In the genomic region with DNA sequence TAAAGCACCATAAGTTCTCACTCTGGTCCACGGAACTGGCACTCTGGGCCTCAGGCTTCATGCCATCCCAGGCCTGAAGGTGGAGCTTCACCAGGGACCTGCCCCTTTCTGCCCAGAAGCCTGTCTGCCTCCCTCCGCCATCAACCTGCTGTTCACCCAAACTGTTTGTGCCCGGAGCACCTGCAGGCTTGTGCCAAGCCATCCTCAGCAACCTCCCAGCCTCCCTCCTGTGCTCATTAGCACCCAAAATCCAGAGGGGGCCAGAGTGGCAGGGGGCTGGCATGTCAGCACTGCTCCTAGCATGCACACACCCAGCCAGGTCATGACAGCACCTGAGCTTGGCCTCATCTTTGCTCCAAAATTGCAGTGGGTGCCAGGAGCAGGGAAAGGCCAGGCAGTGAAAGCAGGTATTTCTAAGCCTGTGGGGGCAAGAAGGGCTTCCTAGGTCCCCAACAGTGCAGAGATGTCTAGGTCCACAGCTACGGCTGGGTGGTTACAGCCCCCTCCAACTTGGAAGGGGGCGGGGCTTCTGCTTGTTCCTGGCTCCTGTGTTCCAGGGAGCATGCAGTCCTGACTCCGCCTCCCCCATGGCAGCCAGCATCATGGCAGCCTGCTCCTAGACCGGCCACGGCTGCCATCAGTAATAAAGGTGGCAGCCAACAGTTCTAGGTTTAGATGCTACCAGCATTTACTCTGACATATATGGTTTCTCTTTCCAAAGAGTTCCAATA, we compare ENCODE assay signal across 19 cellular contexts.
DNase-seq lines count a peak whose midpoint lies in the region; ATAC-seq, FAIRE-seq and TF ChIP-seq lines count a peak whose summit lies in the region.
"Had no signal": no experiment of that assay in that cellular context is flagged by ENCODE, and none has a peak within 500 bp of the region (broad histone marks: within the 10 kb centered on the region; RNA-seq: fewer than 3 reads in every experiment).

No MANE protein-coding gene starts in this region.

- H3K18ac ChIP-seq in H9 (ENCODE audit: insufficient read length, low read depth, low read length): no peak overlapping the region

- H3K9me3 Mint-ChIP-seq in activated CD4-positive, alpha-beta T cell treated with anti-CD3 and anti-CD28 coated beads for 36 hours (ENCODE audit: low read depth): no peaks in the 10 kb centered on the region
- peaks cover 2 to 7% of the 10 kb centered on the region in 2 experiments; a peak in 3 of 5 replicates for H3K9me3 Mint-ChIP-seq in H9
- H3K9me3 Mint-ChIP-seq: CD8-positive, alpha-beta T cell had no signal

- H3K36me3 ChIP-seq in K562 (ENCODE audit: control insufficient read depth, insufficient read depth, low read length) (no peaks in the 10 kb centered on the region), gastrocnemius medialis (peaks cover 0 to 22% of the 10 kb centered on the region in 2 donors)

- intact Hi-C loops in activated CD4-positive, alpha-beta T cell treated with anti-CD3 and anti-CD28 coated beads for 36 hours (cut with DNase I, micrococcal nuclease): no loop called here
- intact Hi-C loops in K562 (cut with micrococcal nuclease) (loop anchor here (5.0 kb wide), 1 partner anchor 102 kb away; no protein-coding TSS in a partner anchor), gastrocnemius medialis (cut with DNase I; ENCODE audit: low total_unique reads) (no loop called here)

- H3K23ac ChIP-seq in H9 (ENCODE audit: insufficient read length, low read depth, low read length): no peak overlapping the region

- H2BK5ac ChIP-seq in H9 (ENCODE audit: insufficient read length, low read length): no peak overlapping the region

- no peak overlapping the region for H3K14ac ChIP-seq in H9 (ENCODE audit: insufficient read depth, low read length)

- no peak overlapping the region for H2AFZ ChIP-seq in H9 (ENCODE audit: low read length)
- no peak overlapping the region for H2AFZ ChIP-seq in K562 (ENCODE audit: low read depth, low read length)

- no peak for FAIRE-seq in K562 (lab: Jason Lieb, UNC)
- FAIRE-seq: H1 had no signal

- H3K79me1 ChIP-seq in H9 (ENCODE audit: insufficient read depth, low read depth, low read length, poor library complexity, severe bottlenecking): no peaks in the 10 kb centered on the region

- no peak overlapping the region for H4K8ac ChIP-seq in H9 (replicated peaks; ENCODE audit: insufficient read length, low read depth, low read length)

- no peak overlapping the region for H2BK20ac ChIP-seq in H9 (ENCODE audit: low read depth, low read length, poor library complexity, severe bottlenecking)

- TF ChIP-seq POLR2A in K562 (conservative IDR thresholded peaks at IDR 0.05) (no peak), gastrocnemius medialis (IDR thresholded peaks at IDR 0.05) (no peak)

- no peak overlapping the region for H3K27ac ChIP-seq in H9 (ENCODE audit: insufficient read length, low read depth, low read length)
- no peak overlapping the region for H3K27ac ChIP-seq in K562 (ENCODE audit: extremely low read depth, low read depth, low read length)
- H3K27ac ChIP-seq in gastrocnemius medialis: no peak overlapping the region
- H3K27ac ChIP-seq: RWPE1 had no signal

- H3K23me2 ChIP-seq in H9 (ENCODE audit: insufficient read length, low read depth, low read length, poor library complexity, severe bottlenecking): no peaks in the 10 kb centered on the region

- H3K4ac ChIP-seq in H9 (ENCODE audit: low read depth, low read length): no peak overlapping the region

- no peak overlapping the region for H2BK12ac ChIP-seq in H9 (ENCODE audit: insufficient read length, low read depth, low read length)

- H3K27me3 Mint-ChIP-seq in activated CD4-positive, alpha-beta T cell treated with anti-CD3 and anti-CD28 coated beads for 36 hours: no peaks in the 10 kb centered on the region
- no peaks in the 10 kb centered on the region for H3K27me3 Mint-ChIP-seq in H9 (ENCODE audit: low read depth)

- TF ChIP-seq EP300 in K562 (IDR thresholded peaks at IDR 0.05; ENCODE audit: low read length): no peak

- in situ Hi-C loops in K562 (cut with MboI) (no loop called here), gastrocnemius medialis (cut with MboI; ENCODE audit: low sequenced_read_pairs in 4 of 4) (loop anchor here in 1 of 4 donors (25.0 kb wide), 2 partner anchors 348 to 448 kb away; no protein-coding TSS in a partner anchor)

- peaks cover 11% of the 10 kb centered on the region for H3K36me3 Mint-ChIP-seq in activated CD4-positive, alpha-beta T cell treated with anti-CD3 and anti-CD28 coated beads for 36 hours (ENCODE audit: low read depth)
- H3K36me3 Mint-ChIP-seq in H9 (ENCODE audit: insufficient read depth in 1 of 3, low read depth in 3 of 3): peaks cover 5 to 22% (median 5%) of the 10 kb centered on the region in 3 experiments; a peak in 6 of 7 replicates

- POLR2A ChIA-PET in activated CD4-positive, alpha-beta T cell treated with anti-CD3 and anti-CD28 coated beads for 36 hours (lab: Charles Lee): no interaction called here
- POLR2A ChIA-PET in K562 (lab: Yijun Ruan, JAX): no interaction called here

- H3K56ac ChIP-seq in H9 (ENCODE audit: insufficient read length, low read depth, low read length): no peak overlapping the region

- H3K9ac ChIP-seq in H9 (ENCODE audit: extremely low read depth, insufficient read length, low read length): no peak overlapping the region
- no peak overlapping the region for H3K9ac ChIP-seq in K562 (ENCODE audit: insufficient read depth in 1 of 2, low read depth in 2 of 2, low read length in 2 of 2)

- no peak overlapping the region for H2BK120ac ChIP-seq in H9 (ENCODE audit: low read depth, low read length, poor library complexity, severe bottlenecking)

- H4K5ac ChIP-seq in H9 (ENCODE audit: insufficient read length, low read depth, low read length): no peak overlapping the region

- TF ChIP-seq RAD21 in K562 (CRISPR knock-in tag; conservative IDR thresholded peaks at IDR 0.05 in 1 of 2, IDR thresholded peaks at IDR 0.05 in 1 of 2): no peak

- H2AK5ac ChIP-seq in H9 (ENCODE audit: insufficient read length, low read length): no peak overlapping the region

- H3K9me1 ChIP-seq in K562 (ENCODE audit: control insufficient read depth, insufficient read depth, low read length): no peaks in the 10 kb centered on the region

- no peak overlapping the region for H3K4me3 Mint-ChIP-seq in activated CD4-positive, alpha-beta T cell treated with anti-CD3 and anti-CD28 coated beads for 36 hours
- H3K4me3 Mint-ChIP-seq in H9: no peak overlapping the region
- H3K4me3 Mint-ChIP-seq: CD8-positive, alpha-beta T cell had no signal

- no peaks in the 10 kb centered on the region for H3K27me3 ChIP-seq in H9 (ENCODE audit: insufficient read depth, low read length)
- no peaks in the 10 kb centered on the region for H3K27me3 ChIP-seq in K562 (ENCODE audit: control insufficient read depth in 2 of 2, insufficient read depth in 2 of 2, low read length in 2 of 2)
- no peaks in the 10 kb centered on the region for H3K27me3 ChIP-seq in gastrocnemius medialis

- H3K4me2 ChIP-seq in H9 (ENCODE audit: insufficient read depth, insufficient read length, low read length) (no peak overlapping the region), K562 (ENCODE audit: insufficient read depth, low read length) (peak overlapping the region; percentile 37; the same call in 1 of the 2 replicates)

- no TSS peak for BruUV-seq in K562 (replicated peaks; lab: Mats Ljungman, UMichigan)

- H3K9me3 ChIP-seq in H9 (ENCODE audit: control insufficient read depth, low read depth, low read length): peaks cover 13% of the 10 kb centered on the region
- no peaks in the 10 kb centered on the region for H3K9me3 ChIP-seq in K562 (replicated peaks; ENCODE audit: control insufficient read depth, insufficient read depth, low read depth, low read length)
- H3K9me3 ChIP-seq in gastrocnemius medialis: no peaks in the 10 kb centered on the region

- H3K27ac Mint-ChIP-seq in activated CD4-positive, alpha-beta T cell treated with anti-CD3 and anti-CD28 coated beads for 36 hours: no peak overlapping the region
- H3K27ac Mint-ChIP-seq in H9: peak overlapping the region in 1 of 3 experiments; percentile 48; a peak in 1 of 7 replicates
- H3K27ac Mint-ChIP-seq: CD8-positive, alpha-beta T cell had no signal

- H4K20me1 ChIP-seq in H9 (ENCODE audit: control insufficient read depth, insufficient read depth, insufficient read length) (no peaks in the 10 kb centered on the region), K562 (replicated peaks; ENCODE audit: control insufficient read depth, insufficient read depth, low read length) (no peaks in the 10 kb centered on the region)

- no peak overlapping the region for H4K91ac ChIP-seq in H9 (ENCODE audit: insufficient read length, low read depth, low read length)

- H3K79me2 ChIP-seq in H9 (ENCODE audit: insufficient read depth, low read length) (no peaks in the 10 kb centered on the region), K562 (ENCODE audit: control insufficient read depth, insufficient read depth, low read length) (no peaks in the 10 kb centered on the region)

- H3K4me3 ChIP-seq in K562 (no peak overlapping the region), gastrocnemius medialis (no peak overlapping the region)

- DNase-seq in activated CD4-positive, alpha-beta T cell treated with anti-CD3 and anti-CD28 coated beads for 36 hours: no peak
- DNase-seq in activated CD4-positive, alpha-beta T cell treated with anti-CD3 and anti-CD28 coated beads for 4 hours: no peak
- DNase-seq in H9 (peak; percentile 31), K562 (ENCODE audit: extremely low read depth in 1 of 4, low spot score in 3 of 4) (peak in 1 of 4 experiments; percentile 7), gastrocnemius medialis (no peak), OCI-M2 (lab: John Stamatoyannopoulos, UW; ENCODE audit: unreplicated experiment) (no peak)
- DNase-seq: AML-193; C1 segment of cervical spinal cord; Calu3; CD8-positive, alpha-beta T cell; DMS79; Kasumi-1; NCI-H1436; NCI-H187 treated with DMSO at 0.1 percent for 48 hours; NCI-H510A treated with DMSO at 0.1 percent for 48 hours; NCI-H748 treated with DMSO at 0.1 percent for 48 hours had no signal

- TF ChIP-seq CTCF in H9 (conservative IDR thresholded peaks at IDR 0.05) (no peak), K562 (IDR thresholded peaks at IDR 0.05 in 2 of 3, conservative IDR thresholded peaks at IDR 0.05 in 1 of 3; ENCODE audit: insufficient read depth in 2 of 3, low read depth in 1 of 3, low read length in 3 of 3) (no peak), gastrocnemius medialis (IDR thresholded peaks at IDR 0.05 in 4 of 5, conservative IDR thresholded peaks at IDR 0.05 in 1 of 5) (no peak)

- CTCF ChIA-PET in activated CD4-positive, alpha-beta T cell treated with anti-CD3 and anti-CD28 coated beads for 36 hours (lab: Charles Lee): interaction anchor here (1.2 kb wide), 1 partner anchor 14 kb away, joined by 3 read pairs; no protein-coding TSS in a partner anchor
- CTCF ChIA-PET in K562 (lab: Yijun Ruan, JAX; ENCODE audit: low intra/inter-chr PET ratio): no interaction called here

- H3K4me1 Mint-ChIP-seq in activated CD4-positive, alpha-beta T cell treated with anti-CD3 and anti-CD28 coated beads for 36 hours: no peaks in the 10 kb centered on the region
- H3K4me1 Mint-ChIP-seq in H9: no peaks in the 10 kb centered on the region

- peak; percentile 9 for ATAC-seq in activated CD4-positive, alpha-beta T cell treated with anti-CD3 and anti-CD28 coated beads for 36 hours
- ATAC-seq in K562 (peak; percentile 49; the same call in 1 of the 3 replicates), gastrocnemius medialis (peak; percentile 20 to 21), HG02840 (IDR thresholded peaks at IDR 0.05; ENCODE audit: low FRiP score, unreplicated experiment) (no peak)
- ATAC-seq: CD8-positive, alpha-beta T cell had no signal

- no peak overlapping the region for H2BK15ac ChIP-seq in H9 (ENCODE audit: low read depth, low read length)

- no CpG with 5 or more reads among the region's 8 CpGs for WGBS in H9 (ENCODE audit: extremely low coverage, insufficient read length, low lambda C conversion rate)
- 13% methylated on average over 8 of the region's 8 CpGs for WGBS in K562 (ENCODE audit: insufficient coverage, low coverage, missing lambda C conversion rate)

- H3T11ph ChIP-seq in H9 (ENCODE audit: low read length): no peak overlapping the region

- H3K4me1 ChIP-seq in H9 (ENCODE audit: insufficient read depth, low read length) (no peaks in the 10 kb centered on the region), K562 (replicated peaks in 1 of 2; ENCODE audit: control insufficient read depth in 2 of 2, insufficient read depth in 2 of 2, low read length in 2 of 2) (no peaks in the 10 kb centered on the region), gastrocnemius medialis (no peaks in the 10 kb centered on the region)
